8 cellular contexts compared by ENCODE assay signal in the genomic region with DNA sequence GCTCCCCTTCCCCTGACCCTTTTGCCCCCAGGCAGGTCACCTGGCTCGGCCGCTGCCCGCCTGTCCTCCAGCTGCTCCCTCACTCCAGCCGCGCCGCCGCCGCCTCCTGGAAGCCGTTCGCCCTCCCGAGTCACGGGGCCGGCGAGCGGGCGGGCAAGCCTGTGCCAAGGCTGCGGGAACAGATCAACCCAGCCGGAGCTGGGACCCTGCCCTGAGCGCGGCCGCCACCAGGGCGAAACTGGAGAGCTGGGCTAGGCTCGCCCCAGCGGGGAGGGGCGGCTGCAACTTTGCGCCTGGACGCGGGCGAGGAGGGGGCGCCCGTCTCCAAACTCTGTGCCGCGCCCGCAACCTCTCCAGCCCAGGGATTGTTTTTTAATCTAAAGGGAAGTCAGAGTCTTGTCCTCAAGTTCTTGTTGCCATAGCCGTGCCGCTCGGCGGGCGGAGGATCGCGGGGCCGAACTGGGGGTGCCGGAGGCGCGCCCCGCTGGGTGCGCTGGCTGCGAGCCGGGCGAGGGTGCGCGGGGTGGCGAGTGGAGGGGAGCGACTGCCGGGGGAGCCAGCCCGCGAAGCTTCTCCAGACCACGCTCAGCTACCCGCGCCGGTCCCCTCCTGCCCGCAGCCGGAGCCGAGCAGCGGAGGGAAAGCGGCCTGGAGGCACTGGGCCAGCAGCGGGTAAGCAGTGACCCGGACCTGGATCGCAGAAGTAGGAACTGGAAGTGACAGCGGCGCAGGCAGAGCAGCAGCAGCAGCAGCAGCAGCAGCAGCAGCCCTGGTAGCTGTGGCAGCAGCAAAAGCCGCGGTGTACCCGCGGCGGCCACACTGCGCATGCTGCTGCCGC. TPM values are rescaled to one million over a fixed set of nuclear protein-coding genes. Genes with fewer than 3 reads are reported as not detected.
DNase-seq lines count a peak whose midpoint lies in the region; ATAC-seq and TF ChIP-seq lines count a peak whose summit lies in the region.

No MANE protein-coding gene starts in this region.

- TF ChIP-seq CTCF in OCI-LY3 (IDR thresholded peaks at IDR 0.05; ENCODE audit: low read depth, low read length) (0 out of 2 replicates have a peak, but pooled peaks have one; percentile 7), foreskin keratinocyte (conservative IDR thresholded peaks at IDR 0.05) (peak; percentile 14), neural crest cell (conservative IDR thresholded peaks at IDR 0.05) (peak; percentile 46), uterus (IDR thresholded peaks at IDR 0.05) (peak in 3 of 4 experiments; percentile 23 to 47 (median 38))

- H3K36me3 ChIP-seq in OCI-LY3 (replicated peaks; ENCODE audit: low read depth, low read length) (no peaks in the 10 kb centered on the region), uterus (no peaks in the 10 kb centered on the region)

- ATAC-seq in GM19395 (IDR thresholded peaks at IDR 0.05; ENCODE audit: unreplicated experiment) (peak; percentile 73), HG03432 (IDR thresholded peaks at IDR 0.05; ENCODE audit: unreplicated experiment) (peak; percentile 77), foreskin keratinocyte (peak; percentile 83)

- peaks cover 7% of the 10 kb centered on the region for H3K9me3 Mint-ChIP-seq in neural crest cell

- peak overlapping the region; percentile 98 for H3K4me3 ChIP-seq in OCI-LY3 (ENCODE audit: low read length)
- H3K4me3 ChIP-seq in uterus = peak overlapping the region; percentile 44 to 77

- H4K20me1 ChIP-seq in OCI-LY3 (ENCODE audit: insufficient read depth, low read length) = no peaks in the 10 kb centered on the region

- no peaks in the 10 kb centered on the region for H3K27me3 Mint-ChIP-seq in neural crest cell (ENCODE audit: low read depth)

- H3K27me3 ChIP-seq in OCI-LY3 (ENCODE audit: low read depth, low read length) = 0 out of 2 replicates have a peak, but pooled peaks cover 5% of the 10 kb centered on the region
- peaks cover 11% of the 10 kb centered on the region for H3K27me3 ChIP-seq in foreskin keratinocyte
- no peaks in the 10 kb centered on the region for H3K27me3 ChIP-seq in uterus

- H3K79me2 ChIP-seq in OCI-LY3 (ENCODE audit: low read length) = no peaks in the 10 kb centered on the region

- H3K4me1 Mint-ChIP-seq in neural crest cell = peaks cover 7% of the 10 kb centered on the region

- H3K36me3 Mint-ChIP-seq in neural crest cell (ENCODE audit: low read depth) = no peaks in the 10 kb centered on the region

- no peaks in the 10 kb centered on the region for H3K9me3 ChIP-seq in OCI-LY3 (ENCODE audit: insufficient read depth, low read length)
- H3K9me3 ChIP-seq in uterus = no peaks in the 10 kb centered on the region

- DNase-seq in COR-L47 (lab: John Stamatoyannopoulos, UW) (peak; percentile 14), foreskin keratinocyte (no peak), neural crest cell (ENCODE audit: low read depth, low spot score) (peak; percentile 37), uterus (peak; percentile 54 to 60)
- DNase-seq in activated effector memory CD4-positive, alpha-beta T cell treated with anti-CD3 and anti-CD28 coated beads, Interleukin-2, amount 50 U/mL, for 16 hours = peak; percentile 83

- intact Hi-C loops in uterus (cut with DNase I; ENCODE audit: low total_unique reads) = no loop called here

- TF ChIP-seq POLR2A in uterus (IDR thresholded peaks at IDR 0.05) = peak in 1 of 2 donors; percentile 7

- peak overlapping the region; percentile 80 for H3K4me3 Mint-ChIP-seq in neural crest cell

- peak overlapping the region; percentile 77 for H3K9ac ChIP-seq in OCI-LY3 (ENCODE audit: low read length)

- peak overlapping the region; percentile 95 for H2AFZ ChIP-seq in OCI-LY3 (ENCODE audit: low read depth, low read length)

- H3K4me2 ChIP-seq in OCI-LY3 (ENCODE audit: low read length) = peak overlapping the region; percentile 90

- H3K27ac Mint-ChIP-seq in neural crest cell (ENCODE audit: unreplicated experiment) = no peak overlapping the region

- peaks cover 10% of the 10 kb centered on the region for H3K4me1 ChIP-seq in OCI-LY3 (ENCODE audit: low read length)
- H3K4me1 ChIP-seq in foreskin keratinocyte = no peaks in the 10 kb centered on the region
- no peaks in the 10 kb centered on the region for H3K4me1 ChIP-seq in uterus

- H3K27ac ChIP-seq in OCI-LY3 (ENCODE audit: low read length) (no peak overlapping the region), foreskin keratinocyte (no peak overlapping the region), uterus (peak overlapping the region; percentile 89 to 90)

RNA-seq across cellular contexts. Expression of gene ARHGEF6, which starts 13.4 kb away (rescaled TPM):
- 0.07 and 0.10 TPM in 2 replicates for total RNA-seq in foreskin keratinocyte
- 0.03 and 0.06 TPM in 2 replicates for polyA plus RNA-seq in foreskin keratinocyte
- total RNA-seq in neural crest cell = 2.7 and 3.0 TPM in 2 replicates
- 10 to 100 TPM; 19.7 to 26.9 (median 24.7) TPM for total RNA-seq in uterus

Comparison
In these comparisons a context has a peak if more than half of its experiments do, and no peak if none do; other contexts are left out.
1. DNase-seq: peak in COR-L47 (single experiment), activated effector memory CD4-positive, alpha-beta T cell treated with anti-CD3 and anti-CD28 coated beads, Interleukin-2, amount 50 U/mL, for 16 hours (single experiment), neural crest cell (single experiment) and uterus (2 of 2); none in foreskin keratinocyte (0 of 2).
2. H3K27ac ChIP-seq: peak in uterus (2 of 2); none in OCI-LY3 (single experiment) and foreskin keratinocyte (single experiment).
3. Peak in every context shown above with its lines, with median percentiles within 50 percentile points of each other: ATAC-seq and CTCF ChIP-seq.